In genomic region chr9:37465249-37466036, GRCh38 we compare ENCODE assay signal across 8 cellular contexts. TPM values are rescaled to one million over a fixed set of nuclear protein-coding genes. Genes with fewer than 3 reads are reported as not detected.
A peak's percentile ranks its signal among the peaks of the same experiment; 100 is the strongest.
DNase-seq lines count a peak whose midpoint lies in the region; ATAC-seq, FAIRE-seq and TF ChIP-seq lines count a peak whose summit lies in the region.

Gene ZBTB5, minus strand, starts transcription at chr9:37465450. Its CDS starts 22,899 bp downstream, at chr9:37442551.

- H3K9me3 ChIP-seq in HUES64 (ENCODE audit: insufficient read depth, low read depth, low read length) (no peaks in the 10 kb centered on the region), OCI-LY1 (ENCODE audit: low read length) (no peaks in the 10 kb centered on the region), endothelial cell of umbilical vein (replicated peaks; ENCODE audit: control insufficient read depth, insufficient read depth, low read length) (no peaks in the 10 kb centered on the region)

- H3K27ac ChIP-seq in HUES64 (ENCODE audit: low read depth, low read length): peak within 1 kb of the TSS; percentile 99
- H3K27ac ChIP-seq in OCI-LY1 (ENCODE audit: low read depth, low read length, poor library complexity, severe bottlenecking): peak within 1 kb of the TSS; percentile 90
- H3K27ac ChIP-seq in endothelial cell of umbilical vein (ENCODE audit: insufficient read depth, low read depth, low read length): peak within 1 kb of the TSS; percentile 94

- intact Hi-C loops in endothelial cell of umbilical vein (cut with micrococcal nuclease): loop anchor here (1.0 kb wide), 1 partner anchor 20 kb away; the partner anchor contains the start of gene POLR1E

- peak; percentile 71 for ATAC-seq in GM21447 (IDR thresholded peaks at IDR 0.05; ENCODE audit: unreplicated experiment)

- no peak for TF ChIP-seq POLR2A in endothelial cell of umbilical vein (IDR thresholded peaks at IDR 0.05; ENCODE audit: low read depth, low read length)

- dilution Hi-C loops in endothelial cell of umbilical vein (cut with MboI; ENCODE audit: extremely low pct_ligation_motif_present, low sequenced_read_pairs): no loop called here

- DNase-seq in Caki2 (ENCODE audit: low read depth): peak; percentile 99
- DNase-seq in activated CD8-positive, alpha-beta memory T cell treated with anti-CD3 and anti-CD28 coated beads, Interleukin-2, amount 50 U/mL, for 48 hours: peak; percentile 97
- DNase-seq in endothelial cell of umbilical vein (ENCODE audit: low read depth, low spot score): peak; percentile 100
- peak; percentile 100 for DNase-seq in midbrain (lab: John Stamatoyannopoulos, UW)
- DNase-seq in stimulated activated CD8-positive, alpha-beta memory T cell treated with anti-CD3 and anti-CD28 coated beads, Interleukin-2, amount 100 ng/mL, for 1 hour (ENCODE audit: low read depth in 2 of 2): peak; percentile 97 to 98

- in situ Hi-C loops in Caki2 (cut with HindIII; ENCODE audit: low pct_unique_long_range_greater_than_20kb, low sequenced_read_pairs): no loop called here

- H3K4me2 ChIP-seq in OCI-LY1 (ENCODE audit: low read length) (peak within 1 kb of the TSS; percentile 96), endothelial cell of umbilical vein (ENCODE audit: insufficient read depth, low read length) (peak within 1 kb of the TSS; percentile 97)

- CTCF ChIA-PET in endothelial cell of umbilical vein (lab: Charles Lee): interaction anchor here (0.6 to 1.1 kb wide), 4 partner anchors 16 to 470 kb away, joined by 3 to 4 read pairs (median 3); no protein-coding TSS in a partner anchor

- H2AFZ ChIP-seq in OCI-LY1 (ENCODE audit: low read length): 0 out of 2 replicates have a peak within 1 kb of the TSS, but pooled peaks have one; percentile 2
- H2AFZ ChIP-seq in endothelial cell of umbilical vein (ENCODE audit: low read depth, low read length): peak within 1 kb of the TSS; percentile 87

- no peaks in the 10 kb centered on the region for H4K20me1 ChIP-seq in OCI-LY1 (ENCODE audit: insufficient read depth, low read length)
- no peaks in the 10 kb centered on the region for H4K20me1 ChIP-seq in endothelial cell of umbilical vein (replicated peaks; ENCODE audit: control insufficient read depth, extremely low read depth, insufficient read depth, low read length)

- no peak for TF ChIP-seq CTCF in OCI-LY1 (IDR thresholded peaks at IDR 0.05; ENCODE audit: low read length)
- no peak for TF ChIP-seq CTCF in endothelial cell of umbilical vein (IDR thresholded peaks at IDR 0.05; ENCODE audit: extremely low read depth in 1 of 2, insufficient read depth in 1 of 2, low read depth in 1 of 2, low read length in 2 of 2)

- H3K9me1 ChIP-seq in endothelial cell of umbilical vein (replicated peaks; ENCODE audit: control insufficient read depth, extremely low read depth, insufficient read depth, low read length): no peaks in the 10 kb centered on the region

- WGBS in HUES64: 0% methylated on average over 46 of the region's 52 CpGs

- H3K4me1 ChIP-seq in HUES64 (ENCODE audit: insufficient read depth, low read length): peaks cover 18% of the 10 kb centered on the region
- H3K4me1 ChIP-seq in OCI-LY1 (ENCODE audit: insufficient read depth, low read length, severe bottlenecking): peaks cover 41% of the 10 kb centered on the region
- peaks cover 17% of the 10 kb centered on the region for H3K4me1 ChIP-seq in endothelial cell of umbilical vein (ENCODE audit: control insufficient read depth, extremely low read depth, insufficient read depth, low read length)

- H3K4me3 ChIP-seq in HUES64 (ENCODE audit: low read length) (peak within 1 kb of the TSS; percentile 86), OCI-LY1 (ENCODE audit: low read depth, low read length, poor library complexity, severe bottlenecking) (peak within 1 kb of the TSS; percentile 86), endothelial cell of umbilical vein (replicated peaks in 1 of 3; ENCODE audit: insufficient read depth in 1 of 3, low read depth in 1 of 3, low read length in 3 of 3) (peak within 1 kb of the TSS; percentile 45 to 97 (median 84))

- H3K79me2 ChIP-seq in OCI-LY1 (ENCODE audit: insufficient read depth, low read length) (peaks cover 42% of the 10 kb centered on the region), endothelial cell of umbilical vein (ENCODE audit: control insufficient read depth, insufficient read depth, low read length) (peaks cover 40% of the 10 kb centered on the region)

- H3K9ac ChIP-seq in HUES64 (ENCODE audit: low read depth, low read length) (peak within 1 kb of the TSS; percentile 97), OCI-LY1 (ENCODE audit: low read length) (peak within 1 kb of the TSS; percentile 87), endothelial cell of umbilical vein (replicated peaks; ENCODE audit: extremely low read depth, insufficient read depth, low read length) (peak within 1 kb of the TSS; percentile 98)

- H3K9me2 ChIP-seq in OCI-LY1 (ENCODE audit: low read depth, low read length): no peaks in the 10 kb centered on the region

- H3K27me3 ChIP-seq in HUES64 (ENCODE audit: insufficient read depth, low read length) (no peaks in the 10 kb centered on the region), OCI-LY1 (ENCODE audit: insufficient read depth, low read length) (no peaks in the 10 kb centered on the region), endothelial cell of umbilical vein (ENCODE audit: control insufficient read depth in 2 of 2, insufficient read depth in 2 of 2, low read length in 2 of 2) (no peaks in the 10 kb centered on the region)

- POLR2A ChIA-PET in endothelial cell of umbilical vein (lab: Charles Lee): interaction anchor here (0.5 to 2.2 kb wide), 6 partner anchors 12 to 375 kb away, joined by 3 to 9 read pairs (median 4); partner anchors contain the start of genes POLR1E and TOMM5

- no peaks in the 10 kb centered on the region for H3F3A ChIP-seq in OCI-LY1 (ENCODE audit: insufficient read depth, low read length)

- no TSS peak for BruUV-seq in endothelial cell of umbilical vein (replicated peaks; lab: Mats Ljungman, UMichigan)

- FAIRE-seq in endothelial cell of umbilical vein (lab: Jason Lieb, UNC): peak; percentile 96

- H3K36me3 ChIP-seq in HUES64 (ENCODE audit: insufficient read depth, low read length) (no peaks in the 10 kb centered on the region), OCI-LY1 (ENCODE audit: insufficient read depth, low read length) (peaks cover 7% of the 10 kb centered on the region; the same call in 1 of the 2 replicates), endothelial cell of umbilical vein (ENCODE audit: control insufficient read depth in 2 of 2, extremely low read depth in 1 of 2, insufficient read depth in 2 of 2, low read length in 2 of 2) (no peaks in the 10 kb centered on the region)

TF ChIP-seq in endothelial cell of umbilical vein, 7 proteins besides CTCF, POLR2A, EP300 and RAD21:
- TF ChIP-seq EZH2 (IDR thresholded peaks at IDR 0.05; ENCODE audit: borderline replicate concordance, low read depth, low read length, severe bottlenecking) (peak; percentile 56), FOS (IDR thresholded peaks at IDR 0.05; ENCODE audit: borderline replicate concordance, insufficient read depth, low read length) (no peak), MYC (IDR thresholded peaks at IDR 0.05; ENCODE audit: low read depth, low read length) (no peak), POLR2AphosphoS5 (IDR thresholded peaks at IDR 0.05; ENCODE audit: insufficient read depth, low read depth, low read length) (peak; percentile 54), JUN (IDR thresholded peaks at IDR 0.05; ENCODE audit: borderline replicate concordance, insufficient read depth, insufficient read length, low read depth) (peak; percentile 52)

RNA-seq across cellular contexts. Expression of gene ZBTB5, which starts in this region (rescaled TPM):
- 5.0 and 8.9 TPM in 2 replicates for total RNA-seq in Caki2 (2014; rRNA removed; shearing (Covaris generic); ENCODE audit: low replicate concordance)
- polyA plus RNA-seq in HUES64 (2013, experiment 1 of 2): 8.0 TPM
- polyA plus RNA-seq in HUES64 (2013, experiment 2 of 2): 11.5 TPM
- total RNA-seq in endothelial cell of umbilical vein: 9.6 and 10.0 TPM in 2 replicates
- polyA plus RNA-seq in endothelial cell of umbilical vein: 12.5 and 13.7 TPM in 2 replicates
- 8.7 and 10.0 TPM in 2 replicates for polyA plus RNA-seq in endothelial cell of umbilical vein (2011; cell fraction: cytosol; rRNA removed)
- 15.4 and 18.9 TPM in 2 replicates for polyA plus RNA-seq in endothelial cell of umbilical vein (2011; cell fraction: nucleus; rRNA removed)
- 5.6 and 6.7 TPM in 2 replicates for polyA plus RNA-seq in endothelial cell of umbilical vein (2012)
- polyA minus RNA-seq in endothelial cell of umbilical vein: 27.4 and 30.3 TPM in 2 replicates
- 14.2 TPM for polyA minus RNA-seq in endothelial cell of umbilical vein (2011; cell fraction: cytosol; rRNA and poly(A)+ RNA removed)
- 15.0 and 23.9 TPM in 2 replicates for polyA minus RNA-seq in endothelial cell of umbilical vein (2011; cell fraction: nucleus; rRNA and poly(A)+ RNA removed)

Comparison
In these comparisons a context has a peak if more than half of its experiments do, and no peak if none do; other contexts are left out.
1. Peak in every context shown above with its lines: DNase-seq, ATAC-seq, H3K4me3 ChIP-seq and H3K27ac ChIP-seq.